8 cellular contexts compared by ENCODE assay signal in genomic region chr13:110916671-110917142, GRCh38. TPM values are rescaled to one million over a fixed set of nuclear protein-coding genes. Genes with fewer than 3 reads are reported as not detected.
DNase-seq lines count a peak whose midpoint lies in the region; ATAC-seq and TF ChIP-seq lines count a peak whose summit lies in the region.

No MANE protein-coding gene starts in this region.

- no peaks in the 10 kb centered on the region for H3K36me3 ChIP-seq in CD8-positive, alpha-beta T cell (ENCODE audit: insufficient read depth, low read length)
- H3K36me3 ChIP-seq in OCI-LY7 (ENCODE audit: insufficient read depth, low read length) (0 out of 2 replicates have a peak, but pooled peaks cover 3% of the 10 kb centered on the region), endodermal cell (ENCODE audit: control insufficient read depth, insufficient read depth, low read length) (no peaks in the 10 kb centered on the region)

- H3K9me2 ChIP-seq in OCI-LY7 (ENCODE audit: insufficient read depth, low read length): no peaks in the 10 kb centered on the region

- H3K27me3 Mint-ChIP-seq in CD8-positive, alpha-beta T cell (ENCODE audit: low read depth): peaks cover 3% of the 10 kb centered on the region
- H3K27me3 Mint-ChIP-seq in endodermal cell (ENCODE audit: insufficient read depth) (no peaks in the 10 kb centered on the region), osteocyte (ENCODE audit: unreplicated experiment) (no peaks in the 10 kb centered on the region)

- POLR2A ChIA-PET in CD8-positive, alpha-beta T cell (lab: Charles Lee): no interaction called here
- POLR2A ChIA-PET in OCI-LY7 (lab: Charles Lee): no interaction called here

- H3K27me3 ChIP-seq in CD8-positive, alpha-beta T cell (ENCODE audit: insufficient read depth, low read length): no peaks in the 10 kb centered on the region
- no peaks in the 10 kb centered on the region for H3K27me3 ChIP-seq in endodermal cell (ENCODE audit: control insufficient read depth, insufficient read depth, low read length, poor library complexity, severe bottlenecking)

- no peak for TF ChIP-seq CTCF in CD8-positive, alpha-beta T cell (IDR thresholded peaks at IDR 0.05)
- TF ChIP-seq CTCF in OCI-LY7 (conservative IDR thresholded peaks at IDR 0.05; ENCODE audit: low read length) (no peak), endodermal cell (conservative IDR thresholded peaks at IDR 0.05) (no peak), osteocyte (IDR thresholded peaks at IDR 0.05) (no peak)

- H3K4me1 ChIP-seq in CD8-positive, alpha-beta T cell (ENCODE audit: insufficient read depth, low read length): peaks cover 25% of the 10 kb centered on the region
- H3K4me1 ChIP-seq in OCI-LY7 (ENCODE audit: insufficient read depth, low read length, poor library complexity, severe bottlenecking) (peaks cover 24% of the 10 kb centered on the region), endodermal cell (ENCODE audit: control insufficient read depth, insufficient read depth, low read length) (no peaks in the 10 kb centered on the region)

- H3K4me3 ChIP-seq in CD8-positive, alpha-beta T cell (ENCODE audit: low read depth, low read length): no peak overlapping the region
- H3K4me3 ChIP-seq in OCI-LY7 (ENCODE audit: low read depth, low read length, poor library complexity, severe bottlenecking) (no peak overlapping the region), endodermal cell (ENCODE audit: low read length) (peak overlapping the region; percentile 97)

- intact Hi-C loops in CD8-positive, alpha-beta T cell (cut with DNase I, micrococcal nuclease): loop anchor here (5.0 to 10.0 kb wide), 5 partner anchors 136 to 1668 kb away; partner anchors contain the start of genes TUBGCP3 (in 2 of the 2) and IRS2 (in 1 of the 2)
- intact Hi-C loops in OCI-LY7 (cut with micrococcal nuclease; ENCODE audit: unreplicated experiment): loop anchor here (10.0 kb wide), 1 partner anchor 268 kb away; no protein-coding TSS in a partner anchor

- no peaks in the 10 kb centered on the region for H3K9me3 ChIP-seq in CD8-positive, alpha-beta T cell (ENCODE audit: low read length)
- H3K9me3 ChIP-seq in OCI-LY7 (ENCODE audit: low read length): no peaks in the 10 kb centered on the region
- no peaks in the 10 kb centered on the region for H3K9me3 ChIP-seq in endodermal cell (ENCODE audit: control insufficient read depth, low read length)

- no peak for DNase-seq in CD8-positive, alpha-beta T cell
- DNase-seq in OCI-LY7 (ENCODE audit: low spot score) (no peak), endodermal cell (no peak), osteocyte (ENCODE audit: extremely low spot score, unreplicated experiment) (no peak), DMS79 treated with DMSO at 0.1 percent for 48 hours (lab: John Stamatoyannopoulos, UW) (no peak)
- DNase-seq in stimulated activated CD4-positive, alpha-beta T cell treated with anti-CD3 and anti-CD28 coated beads, Interleukin-2, amount 100 ng/mL, for 24 hours: no peak
- DNase-seq in stimulated activated CD4-positive, alpha-beta T cell treated with anti-CD3 and anti-CD28 coated beads, Interleukin-2, amount 100 ng/mL, for 48 hours: no peak

- H3K9me3 Mint-ChIP-seq in CD8-positive, alpha-beta T cell: no peaks in the 10 kb centered on the region
- H3K9me3 Mint-ChIP-seq in endodermal cell (no peaks in the 10 kb centered on the region), osteocyte (ENCODE audit: unreplicated experiment) (no peaks in the 10 kb centered on the region)

- H3K36me3 Mint-ChIP-seq in CD8-positive, alpha-beta T cell: peaks cover 4% of the 10 kb centered on the region
- H3K36me3 Mint-ChIP-seq in endodermal cell (ENCODE audit: low read depth) (peaks cover 5% of the 10 kb centered on the region), osteocyte (ENCODE audit: unreplicated experiment) (no peaks in the 10 kb centered on the region)

- H3K27ac Mint-ChIP-seq in CD8-positive, alpha-beta T cell: no peak overlapping the region
- H3K27ac Mint-ChIP-seq in endodermal cell (no peak overlapping the region), osteocyte (ENCODE audit: unreplicated experiment) (peak overlapping the region; percentile 98)

- CTCF ChIA-PET in CD8-positive, alpha-beta T cell (lab: Charles Lee): no interaction called here
- CTCF ChIA-PET in OCI-LY7 (lab: Charles Lee; ENCODE audit: unreplicated experiment): no interaction called here

- H3K4me2 ChIP-seq in OCI-LY7 (ENCODE audit: low read length): peak overlapping the region; percentile 97

- BruUV-seq in OCI-LY7 (replicated peaks; lab: Mats Ljungman, UMichigan): no TSS peak

- H3K27ac ChIP-seq in CD8-positive, alpha-beta T cell (ENCODE audit: low read depth, low read length): no peak overlapping the region
- H3K27ac ChIP-seq in OCI-LY7 (ENCODE audit: low read depth, low read length, poor library complexity, severe bottlenecking): no peak overlapping the region
- no peak overlapping the region for H3K27ac ChIP-seq in endodermal cell (ENCODE audit: low read depth, low read length)

- peaks cover 40% of the 10 kb centered on the region for H3K4me1 Mint-ChIP-seq in CD8-positive, alpha-beta T cell (ENCODE audit: low read depth)
- H3K4me1 Mint-ChIP-seq in endodermal cell (peaks cover 29% of the 10 kb centered on the region), osteocyte (ENCODE audit: unreplicated experiment) (peaks cover 40% of the 10 kb centered on the region)

- ATAC-seq in CD8-positive, alpha-beta T cell: no peak
- no peak for ATAC-seq in HG03135 (IDR thresholded peaks at IDR 0.05; ENCODE audit: unreplicated experiment)

- H3K79me2 ChIP-seq in OCI-LY7 (ENCODE audit: insufficient read depth, low read depth, low read length): peaks cover 33% of the 10 kb centered on the region

- H3K4me3 Mint-ChIP-seq in CD8-positive, alpha-beta T cell: peak overlapping the region; percentile 92
- peak overlapping the region; percentile 87 for H3K4me3 Mint-ChIP-seq in endodermal cell
- H3K4me3 Mint-ChIP-seq in osteocyte (ENCODE audit: unreplicated experiment): peak overlapping the region; percentile 83

- no peak overlapping the region for H2AFZ ChIP-seq in OCI-LY7 (ENCODE audit: low read length)

- no peak overlapping the region for H3K9ac ChIP-seq in endodermal cell (ENCODE audit: extremely low read depth, low read length, poor library complexity, severe bottlenecking)

- 78 to 80% methylated on average over 2 to 3 of the region's 5 CpGs for WGBS in endodermal cell (ENCODE audit: insufficient coverage in 1 of 2, insufficient read length in 1 of 2), 2 experiments

- peaks cover 10% of the 10 kb centered on the region for H4K20me1 ChIP-seq in OCI-LY7 (ENCODE audit: insufficient read depth, low read length)

RNA-seq across cellular contexts. Expression of gene ANKRD10, which starts 1.8 kb away (rescaled TPM):
- 10 to 100 TPM; 71.5 to 75.0 TPM for total RNA-seq in CD8-positive, alpha-beta T cell
- 53.2 and 82.8 TPM in 2 replicates for total RNA-seq in OCI-LY7 (2014; rRNA removed; shearing (Covaris generic))
- total RNA-seq in OCI-LY7 (2022) (86.0 and 88.7 TPM in 2 replicates), endodermal cell (100 to 1,000 TPM; 148 to 182 TPM), osteocyte (248 and 257 TPM in 2 replicates)
- 145 TPM for polyA plus RNA-seq in endodermal cell (2013, experiment 1 of 2)
- 147 TPM for polyA plus RNA-seq in endodermal cell (2013, experiment 2 of 2)
